Comparison of ENCODE assay signal across 11 cellular contexts in the genomic region with DNA sequence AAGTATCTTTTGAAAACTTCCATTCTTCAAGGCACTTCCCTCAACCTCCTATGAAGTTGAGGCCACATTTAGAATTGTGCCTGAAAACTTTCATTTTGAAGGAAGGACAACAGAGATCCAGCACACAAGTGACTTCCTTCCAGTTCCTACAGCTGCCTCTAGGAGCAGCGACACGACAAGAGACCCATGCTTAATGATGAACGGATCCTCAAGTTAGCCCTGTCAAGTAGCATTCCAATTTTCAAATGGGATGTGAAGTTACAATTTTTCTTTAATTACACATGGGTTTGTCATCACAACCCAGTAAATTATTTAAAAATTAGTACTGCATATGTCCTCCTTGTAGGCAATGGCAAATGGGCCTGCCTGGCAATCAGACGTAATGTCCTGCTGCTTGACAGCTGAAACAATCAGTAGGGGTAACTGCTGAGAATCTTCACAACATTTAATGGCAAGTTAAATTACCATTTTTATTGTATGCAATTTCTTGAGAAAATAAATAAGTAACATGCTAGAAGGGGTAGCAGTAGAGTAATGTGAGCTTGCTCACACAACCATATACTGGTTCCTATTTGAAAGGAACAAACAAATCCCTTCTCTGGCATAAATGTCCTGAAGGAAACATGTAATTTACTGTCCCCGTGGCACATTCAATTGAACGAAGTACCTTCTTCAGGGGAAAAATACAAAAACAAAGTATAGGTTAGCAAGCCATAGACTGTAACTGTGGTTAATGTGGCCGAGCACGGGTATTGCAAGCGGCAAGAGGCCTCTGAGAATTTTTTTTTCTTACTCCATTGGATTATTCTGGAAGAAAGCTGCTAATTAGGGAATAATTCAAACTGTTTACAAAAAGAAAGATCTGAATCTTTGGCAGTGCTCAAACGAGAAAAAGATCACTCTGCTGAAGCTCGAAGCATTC.
DNase-seq lines count a peak whose midpoint lies in the region; ATAC-seq lines count a peak whose summit lies in the region.
"Had no signal": no experiment of that assay in that cellular context is flagged by ENCODE, and none has a peak within 500 bp of the region (broad histone marks: within the 10 kb centered on the region; RNA-seq: fewer than 3 reads in every experiment).

No MANE protein-coding gene starts in this region.

- DNase-seq in NCI-H2171 treated with DMSO at 0.1 percent for 48 hours (lab: John Stamatoyannopoulos, UW) (peak; percentile 9), NCI-H2171 (lab: John Stamatoyannopoulos, UW) (no peak), NCI-H69 (lab: John Stamatoyannopoulos, UW) (peak; percentile 79), SKM-1 treated with dmso at 0.1 percent for 144 hours (lab: John Stamatoyannopoulos, UW; ENCODE audit: unreplicated experiment) (no peak), left colon (no peak)
- DNase-seq: activated naive CD4-positive, alpha-beta T cell treated with anti-CD3 and anti-CD28 coated beads, Interleukin-2, amount 50 U/mL, for 16 hours; Kasumi-1 had no signal

- no peaks in the 10 kb centered on the region for H3K9me3 ChIP-seq in skeletal muscle tissue (ENCODE audit: control insufficient read depth in 3 of 3, low read length in 3 of 3)
- H3K9me3 ChIP-seq: thoracic aorta had no signal

- no peaks in the 10 kb centered on the region for H3K27me3 ChIP-seq in skeletal muscle tissue (ENCODE audit: control insufficient read depth in 3 of 3, insufficient read depth in 3 of 3, low read length in 3 of 3)

- intact Hi-C loops in left colon (cut with DNase I, micrococcal nuclease) = no loop called here

- no peak overlapping the region for H3K9ac ChIP-seq in skeletal muscle tissue (ENCODE audit: low read depth in 1 of 3, low read length in 3 of 3)

- peaks cover 13 to 25% (median 20%) of the 10 kb centered on the region in 3 donors for H3K4me1 ChIP-seq in skeletal muscle tissue (ENCODE audit: control insufficient read depth in 3 of 3, insufficient read depth in 3 of 3, low read length in 3 of 3)

- no peaks in the 10 kb centered on the region for H3K36me3 ChIP-seq in skeletal muscle tissue (ENCODE audit: control insufficient read depth in 3 of 3, insufficient read depth in 3 of 3, low read length in 3 of 3)
- H3K36me3 ChIP-seq: thoracic aorta had no signal

- H3K27ac ChIP-seq in cingulate gyrus (ENCODE audit: low read depth, low read length) (peak overlapping the region; percentile 19), skeletal muscle tissue (ENCODE audit: low read depth, low read length) (peak overlapping the region; percentile 28)
- H3K27ac ChIP-seq: thoracic aorta had no signal

- no peak overlapping the region for H3K4me3 ChIP-seq in skeletal muscle tissue (ENCODE audit: low read length in 3 of 3)
- H3K4me3 ChIP-seq: thoracic aorta had no signal

- ATAC-seq in left colon (no peak), GM21515 (IDR thresholded peaks at IDR 0.05; ENCODE audit: unreplicated experiment) (no peak)

Comparison
In these comparisons a context has a peak if more than half of its experiments do, and no peak if none do; other contexts are left out.
1. DNase-seq: peak in NCI-H2171 treated with DMSO at 0.1 percent for 48 hours (single experiment) and NCI-H69 (single experiment); none in NCI-H2171 (single experiment), SKM-1 treated with dmso at 0.1 percent for 144 hours (single experiment) and left colon (0 of 2).